8 cellular contexts compared by ENCODE assay signal in genomic region chr12:57546438-57547365, GRCh38. TPM values are rescaled to one million over a fixed set of nuclear protein-coding genes. Genes with fewer than 3 reads are reported as not detected.
DNase-seq lines count a peak whose midpoint lies in the region; FAIRE-seq and TF ChIP-seq lines count a peak whose summit lies in the region.

Gene DCTN2 (minus strand): TSS chr12:57547192. CDS start chr12:57547063, 129 bp downstream.

- H3K27me3 Mint-ChIP-seq in neural crest cell (ENCODE audit: low read depth) = peaks cover 45% of the 10 kb centered on the region

- H3K9me3 ChIP-seq in HAP-1 (no peaks in the 10 kb centered on the region), MM.1S (replicated peaks; ENCODE audit: insufficient read depth, low read length) (no peaks in the 10 kb centered on the region), stomach smooth muscle (ENCODE audit: control insufficient read depth in 2 of 2, low read length in 2 of 2) (no peaks in the 10 kb centered on the region)

- no peaks in the 10 kb centered on the region for H4K20me1 ChIP-seq in MM.1S (ENCODE audit: insufficient read depth, low read length)

- no peaks in the 10 kb centered on the region for H3K9me3 Mint-ChIP-seq in neural crest cell

- H3K9ac ChIP-seq in MM.1S (ENCODE audit: low read length) = peak within 1 kb of the TSS; percentile 95
- H3K9ac ChIP-seq in stomach smooth muscle (ENCODE audit: low read length in 2 of 2) = peak within 1 kb of the TSS; percentile 95 to 97

- H3K36me3 Mint-ChIP-seq in neural crest cell (ENCODE audit: low read depth) = no peaks in the 10 kb centered on the region

- H3K27me3 ChIP-seq in HAP-1 (ENCODE audit: low read depth) (0 out of 2 replicates have a peak, but pooled peaks cover 2% of the 10 kb centered on the region), MM.1S (replicated peaks; ENCODE audit: insufficient read depth, low read length) (peaks cover 25% of the 10 kb centered on the region), stomach smooth muscle (ENCODE audit: control insufficient read depth in 1 of 2, insufficient read depth in 2 of 2, low read length in 2 of 2) (peaks cover 23 to 27% of the 10 kb centered on the region in 2 donors)

- H3K4me3 ChIP-seq in HAP-1 (peak within 1 kb of the TSS; percentile 94), MM.1S (ENCODE audit: low read length) (peak within 1 kb of the TSS; percentile 96), fibroblast of villous mesenchyme (ENCODE audit: low read depth, low read length) (peak within 1 kb of the TSS; percentile 93), stomach smooth muscle (ENCODE audit: low read length in 2 of 2) (peak within 1 kb of the TSS; percentile 87 to 90)

- H3K36me3 ChIP-seq in HAP-1 (replicated peaks) = peaks cover 13% of the 10 kb centered on the region
- no peaks in the 10 kb centered on the region for H3K36me3 ChIP-seq in MM.1S (replicated peaks; ENCODE audit: insufficient read depth, low read length)
- H3K36me3 ChIP-seq in stomach smooth muscle (ENCODE audit: control insufficient read depth in 2 of 2, insufficient read depth in 2 of 2, low read length in 2 of 2) = peaks cover 0 to 4% of the 10 kb centered on the region in 2 donors

- H3F3A ChIP-seq in MM.1S (ENCODE audit: insufficient read depth, low read length) = no peaks in the 10 kb centered on the region

- TF ChIP-seq CTCF in MM.1S (IDR thresholded peaks at IDR 0.05; ENCODE audit: low read length) = peak; percentile 38
- TF ChIP-seq CTCF in fibroblast of villous mesenchyme (IDR thresholded peaks at IDR 0.05; ENCODE audit: insufficient read depth, low read depth, low read length) = no peak
- peak; percentile 18 for TF ChIP-seq CTCF in neural crest cell (conservative IDR thresholded peaks at IDR 0.05)

- peak; percentile 96 to 97 for DNase-seq in HAP-1 (ENCODE audit: low spot score in 2 of 2)
- peak; percentile 96 for DNase-seq in MM.1S
- DNase-seq in SIG-M5 (lab: John Stamatoyannopoulos, UW) = peak; percentile 95
- peak; percentile 37 for DNase-seq in activated gamma-delta T cell (lab: John Stamatoyannopoulos, UW)
- DNase-seq in fibroblast of villous mesenchyme (ENCODE audit: low read depth) = peak; percentile 97
- peak; percentile 86 for DNase-seq in neural crest cell (ENCODE audit: low read depth, low spot score)

- H3K27ac ChIP-seq in MM.1S (ENCODE audit: low read length) = no peak within 1 kb of the TSS; the same call in 1 of the 2 replicates
- peak within 1 kb of the TSS; percentile 82 for H3K27ac ChIP-seq in stomach smooth muscle (ENCODE audit: low read length)

- peak within 1 kb of the TSS; percentile 98 for H2AFZ ChIP-seq in MM.1S (ENCODE audit: low read length)

- H3K4me1 ChIP-seq in HAP-1 (peaks cover 18% of the 10 kb centered on the region), MM.1S (ENCODE audit: low read length) (peaks cover 10% of the 10 kb centered on the region; the same call in 1 of the 2 replicates), stomach smooth muscle (ENCODE audit: control insufficient read depth, insufficient read depth, low read length) (peaks cover 27% of the 10 kb centered on the region)

- no peaks in the 10 kb centered on the region for H3K9me2 ChIP-seq in MM.1S (replicated peaks; ENCODE audit: insufficient read depth, low read length)

- peak within 1 kb of the TSS; percentile 99 for H3K4me3 Mint-ChIP-seq in neural crest cell

- peak within 1 kb of the TSS; percentile 99 for H3K27ac Mint-ChIP-seq in neural crest cell (ENCODE audit: unreplicated experiment)

- H3K4me1 Mint-ChIP-seq in neural crest cell = peaks cover 30% of the 10 kb centered on the region

- in situ Hi-C loops in HAP-1 (cut with MboI; ENCODE audit: low sequenced_read_pairs) = no loop called here

- H3K79me2 ChIP-seq in MM.1S (ENCODE audit: low read length) = peaks cover 31% of the 10 kb centered on the region

- peak; percentile 96 for FAIRE-seq in G401.6 (lab: Jason Lieb, UNC)

- H3K4me2 ChIP-seq in MM.1S (ENCODE audit: low read depth, low read length) = peak within 1 kb of the TSS; percentile 92

RNA-seq across cellular contexts. Expression of gene DCTN2, which starts in this region (rescaled TPM):
- total RNA-seq in fibroblast of villous mesenchyme (111 and 120 TPM in 2 replicates), neural crest cell (133 and 138 TPM in 2 replicates)

Comparison
In these comparisons a context has a peak if more than half of its experiments do, and no peak if none do; other contexts are left out.
1. DNase-seq: peak in every context shown above with its lines; median percentile 97 in fibroblast of villous mesenchyme; 96 in HAP-1; 96 in MM.1S; 95 in SIG-M5; 86 in neural crest cell; 37 in activated gamma-delta T cell.